Comparison of ENCODE assay signal across 1 cellular context in genomic region chr17:238071-238963, GRCh38.
A peak's percentile ranks its signal among the peaks of the same experiment; 100 is the strongest.
TF ChIP-seq lines count a peak whose summit lies in the region.

No MANE protein-coding gene starts in this region.

TF ChIP-seq in HEK293, 187 proteins besides CTCF, POLR2A, EP300 and RAD21 (continued from another document):
- TF ChIP-seq BCL6B (tag by site-specific recombination; IDR thresholded peaks at IDR 0.05) = 0 out of 2 replicates have a peak, but pooled peaks have one; percentile 17
